In the genomic region with DNA sequence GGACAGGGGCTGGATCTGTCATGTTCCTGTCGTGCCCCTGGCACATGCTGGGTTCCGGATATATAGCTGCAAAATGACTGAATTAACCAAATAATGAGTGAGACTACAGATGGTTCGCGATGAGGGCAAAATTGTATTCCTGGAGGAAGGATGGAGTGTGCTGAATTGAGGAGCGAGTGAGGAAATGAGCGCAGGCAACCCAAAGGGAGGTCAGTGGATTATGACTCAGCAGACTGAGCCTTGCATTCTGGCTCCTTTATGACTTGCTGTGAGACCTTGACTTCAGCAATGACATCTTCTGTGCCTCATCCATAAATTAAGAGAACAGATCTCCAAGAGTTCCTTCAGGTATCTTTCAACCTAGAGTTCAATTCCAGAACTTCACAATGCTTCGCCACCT, we compare ENCODE assay signal across 17 cellular contexts.
"Had no signal": no experiment of that assay in that cellular context is flagged by ENCODE, and none has a peak within 500 bp of the region (broad histone marks: within the 10 kb centered on the region; RNA-seq: fewer than 3 reads in every experiment).

No MANE protein-coding gene starts in this region.

- FAIRE-seq: bronchial epithelial cell, keratinocyte had no signal

- DNase-seq: activated CD4-positive, alpha-beta T cell treated with anti-CD3 and anti-CD28 coated beads for 1 hour; activated CD8-positive, alpha-beta memory T cell treated with anti-CD3 and anti-CD28 coated beads for 24 hours; activated gamma-delta T cell; activated T-cell treated with anti-CD3 and anti-CD28 coated beads, Interleukin-2, amount 50 U/mL, for 72 hours; effector CD4-positive, alpha-beta T cell; hypothalamus; psoas muscle; sigmoid colon; stimulated activated CD4-positive, alpha-beta T cell treated with anti-CD3 and anti-CD28 coated beads, Interleukin-4, amount 100 ng/mL, for 24 hours; stomach; T-helper 1 cell; T1000 had no signal

- ATAC-seq: activated T-cell treated with anti-CD3 and anti-CD28 coated beads, Interleukin-2, amount 50 U/mL, for 72 hours; psoas muscle; stimulated activated effector memory CD8-positive, alpha-beta T cell treated with anti-CD3 and anti-CD28 coated beads, Interleukin-12 subunit alpha, Interleukin-12 subunit beta, amount 100 ng/mL, for 72 hours had no signal

- H3K36me3 ChIP-seq: esophagus muscularis mucosa, sigmoid colon, stomach, vagina had no signal

- H3K27ac ChIP-seq: esophagus muscularis mucosa, psoas muscle, sigmoid colon, stomach, vagina had no signal

- H3K4me3 ChIP-seq: esophagus muscularis mucosa, psoas muscle, sigmoid colon, stomach, vagina had no signal

- H3K4me1 ChIP-seq: esophagus muscularis mucosa, psoas muscle, sigmoid colon, stomach, vagina had no signal

- H3K9me3 ChIP-seq: esophagus muscularis mucosa, psoas muscle, sigmoid colon, stomach, vagina had no signal

- H3K27me3 ChIP-seq: esophagus muscularis mucosa, sigmoid colon, stomach, vagina had no signal
